Comparison of ENCODE assay signal across 13 cellular contexts in genomic region chr7:2979951-2980350, GRCh38.
A peak's percentile ranks its signal among the peaks of the same experiment; 100 is the strongest.
DNase-seq lines count a peak whose midpoint lies in the region; ATAC-seq and TF ChIP-seq lines count a peak whose summit lies in the region.
"Had no signal": no experiment of that assay in that cellular context is flagged by ENCODE, and none has a peak within 500 bp of the region (broad histone marks: within the 10 kb centered on the region; RNA-seq: fewer than 3 reads in every experiment).

No MANE protein-coding gene starts in this region.

- H3K27me3 Mint-ChIP-seq in activated T-helper 2 cell treated with anti-CD3 and anti-CD28 coated beads, Interferon-gamma antibody, Interleukin-2, Interleukin-4, amounts not matched to agents 10 μg/mL and 5 μg/mL and 100 μg/mL, durations not matched to agents 14 hours and 24 hours and 36 hours (ENCODE audit: low read depth), result no peaks in the 10 kb centered on the region
- H3K27me3 Mint-ChIP-seq in naive B cell, result no peaks in the 10 kb centered on the region

- peak overlapping the region; percentile 81 to 93 (median 90) for H3K4me2 ChIP-seq in BLaER1 treated with 17β-estradiol and CSF1 and Interleukin-3, amounts not matched to agents 10 nM and 100 nM

- H3K4me1 ChIP-seq in BLaER1 treated with 17β-estradiol and CSF1 and Interleukin-3, amounts not matched to agents 10 nM and 100 nM, result peaks cover 31 to 54% (median 47%) of the 10 kb centered on the region in 10 experiments

- peaks cover 0 to 32% (median 10%) of the 10 kb centered on the region in 11 experiments; a peak in 14 of 22 replicates for H3K27me3 ChIP-seq in BLaER1 treated with 17β-estradiol and CSF1 and Interleukin-3, amounts not matched to agents 10 nM and 100 nM
- H3K27me3 ChIP-seq: thyroid gland had no signal

- no peak for TF ChIP-seq CTCF in GM12875 (IDR thresholded peaks at IDR 0.05; ENCODE audit: borderline replicate concordance, insufficient read depth, low read depth, low read length)

- no peaks in the 10 kb centered on the region for H3K9me3 Mint-ChIP-seq in activated T-helper 2 cell treated with anti-CD3 and anti-CD28 coated beads, Interferon-gamma antibody, Interleukin-2, Interleukin-4, amounts not matched to agents 10 μg/mL and 5 μg/mL and 100 μg/mL, durations not matched to agents 14 hours and 24 hours and 36 hours
- H3K9me3 Mint-ChIP-seq in naive B cell, result no peaks in the 10 kb centered on the region

- 0 out of 22 replicates have a peak overlapping the region, but pooled peaks of 2 of the 11 experiments have one; percentile 2 to 10 for H3K27ac ChIP-seq in BLaER1 treated with 17β-estradiol and CSF1 and Interleukin-3, amounts not matched to agents 10 nM and 100 nM
- H3K27ac ChIP-seq: prostate gland, thyroid gland had no signal

- peak overlapping the region; percentile 21 for H3K27ac Mint-ChIP-seq in activated T-helper 2 cell treated with anti-CD3 and anti-CD28 coated beads, Interferon-gamma antibody, Interleukin-2, Interleukin-4, amounts not matched to agents 10 μg/mL and 5 μg/mL and 100 μg/mL, durations not matched to agents 14 hours and 24 hours and 36 hours
- H3K27ac Mint-ChIP-seq in naive B cell, result peak overlapping the region; percentile 91 to 100 (median 98)

- intact Hi-C loops in activated T-helper 2 cell treated with anti-CD3 and anti-CD28 coated beads, Interferon-gamma antibody, Interleukin-2, Interleukin-4, amounts not matched to agents 10 μg/mL and 5 μg/mL and 100 μg/mL, durations not matched to agents 14 hours and 24 hours and 36 hours (cut with micrococcal nuclease), result loop anchor here (2.0 to 5.0 kb wide), 3 partner anchors 23 to 82 kb away; partner anchors contain the start of gene CARD11

- H3K9me3 ChIP-seq in BLaER1 treated with 17β-estradiol and CSF1 and Interleukin-3, amounts not matched to agents 10 nM and 100 nM (replicated peaks in 1 of 11), result peaks cover 5 to 15% (median 10%) of the 10 kb centered on the region in 11 experiments; a peak in 19 of 22 replicates
- H3K9me3 ChIP-seq: prostate gland, thyroid gland had no signal

- H3K36me3 Mint-ChIP-seq in activated T-helper 2 cell treated with anti-CD3 and anti-CD28 coated beads, Interferon-gamma antibody, Interleukin-2, Interleukin-4, amounts not matched to agents 10 μg/mL and 5 μg/mL and 100 μg/mL, durations not matched to agents 14 hours and 24 hours and 36 hours (ENCODE audit: low read depth), result peaks cover 60% of the 10 kb centered on the region
- no peaks in the 10 kb centered on the region for H3K36me3 Mint-ChIP-seq in naive B cell

- H3K4me3 Mint-ChIP-seq in activated T-helper 2 cell treated with anti-CD3 and anti-CD28 coated beads, Interferon-gamma antibody, Interleukin-2, Interleukin-4, amounts not matched to agents 10 μg/mL and 5 μg/mL and 100 μg/mL, durations not matched to agents 14 hours and 24 hours and 36 hours (ENCODE audit: low read depth), result no peak overlapping the region
- H3K4me3 Mint-ChIP-seq in naive B cell, result peak overlapping the region; percentile 84 to 97 (median 94)

- peaks cover 0 to 11% (median 4%) of the 10 kb centered on the region in 11 experiments; a peak in 5 of 22 replicates for H3K36me3 ChIP-seq in BLaER1 treated with 17β-estradiol and CSF1 and Interleukin-3, amounts not matched to agents 10 nM and 100 nM
- H3K36me3 ChIP-seq: prostate gland, thyroid gland had no signal

- peak overlapping the region in 4 of 10 experiments; percentile 3 to 32 (median 22); a peak in 7 of 20 replicates for H3K4me3 ChIP-seq in BLaER1 treated with 17β-estradiol and CSF1 and Interleukin-3, amounts not matched to agents 10 nM and 100 nM
- H3K4me3 ChIP-seq in GM12875 (ENCODE audit: low read depth, low read length), result peak overlapping the region; percentile 38
- H3K4me3 ChIP-seq: prostate gland, thyroid gland had no signal

- peak overlapping the region in 5 of 11 experiments; percentile 3 to 33 (median 19); a peak in 7 of 22 replicates for H3K9ac ChIP-seq in BLaER1 treated with 17β-estradiol and CSF1 and Interleukin-3, amounts not matched to agents 10 nM and 100 nM

- DNase-seq in activated T-helper 2 cell treated with anti-CD3 and anti-CD28 coated beads, Interferon-gamma antibody, Interleukin-2, Interleukin-4, amounts not matched to agents 10 μg/mL and 5 μg/mL and 100 μg/mL, durations not matched to agents 14 hours and 24 hours and 36 hours (ENCODE audit: low spot score), result no peak
- DNase-seq in naive B cell, result peak; percentile 29
- DNase-seq in NCI-H2029 treated with DMSO at 0.1 percent for 48 hours (lab: John Stamatoyannopoulos, UW), result no peak
- no peak for DNase-seq in NCI-H345 treated with DMSO at 0.1 percent for 48 hours (lab: John Stamatoyannopoulos, UW; ENCODE audit: unreplicated experiment)
- DNase-seq in HPDE6-E6E7 (ENCODE audit: extremely low spot score), result no peak
- no peak for DNase-seq in DMS114 treated with DMSO at 0.1 percent for 48 hours (lab: John Stamatoyannopoulos, UW; ENCODE audit: unreplicated experiment)
- DNase-seq: NCI-H1105 treated with DMSO at 0.1 percent for 48 hours, NCI-H446, thyroid gland had no signal

- H4K20me1 ChIP-seq in BLaER1 treated with 17β-estradiol and CSF1 and Interleukin-3, amounts not matched to agents 10 nM and 100 nM, result peaks cover 0 to 19% (median 0%) of the 10 kb centered on the region in 11 experiments; a peak in 4 of 22 replicates

- H3K4me1 Mint-ChIP-seq in activated T-helper 2 cell treated with anti-CD3 and anti-CD28 coated beads, Interferon-gamma antibody, Interleukin-2, Interleukin-4, amounts not matched to agents 10 μg/mL and 5 μg/mL and 100 μg/mL, durations not matched to agents 14 hours and 24 hours and 36 hours (ENCODE audit: low read depth), result peaks cover 52% of the 10 kb centered on the region
- H3K4me1 Mint-ChIP-seq in naive B cell, result peaks cover 64 to 92% (median 88%) of the 10 kb centered on the region in 3 donors

- no peak for ATAC-seq in naive B cell (ENCODE audit: low read depth in 2 of 2)
- ATAC-seq: activated CD4-positive, CD25-positive, alpha-beta regulatory T cell treated with anti-CD3 and anti-CD28 coated beads, Interleukin-2, amount 50 U/mL, for 24 hours had no signal
